8 cellular contexts compared by ENCODE assay signal in the genomic region with DNA sequence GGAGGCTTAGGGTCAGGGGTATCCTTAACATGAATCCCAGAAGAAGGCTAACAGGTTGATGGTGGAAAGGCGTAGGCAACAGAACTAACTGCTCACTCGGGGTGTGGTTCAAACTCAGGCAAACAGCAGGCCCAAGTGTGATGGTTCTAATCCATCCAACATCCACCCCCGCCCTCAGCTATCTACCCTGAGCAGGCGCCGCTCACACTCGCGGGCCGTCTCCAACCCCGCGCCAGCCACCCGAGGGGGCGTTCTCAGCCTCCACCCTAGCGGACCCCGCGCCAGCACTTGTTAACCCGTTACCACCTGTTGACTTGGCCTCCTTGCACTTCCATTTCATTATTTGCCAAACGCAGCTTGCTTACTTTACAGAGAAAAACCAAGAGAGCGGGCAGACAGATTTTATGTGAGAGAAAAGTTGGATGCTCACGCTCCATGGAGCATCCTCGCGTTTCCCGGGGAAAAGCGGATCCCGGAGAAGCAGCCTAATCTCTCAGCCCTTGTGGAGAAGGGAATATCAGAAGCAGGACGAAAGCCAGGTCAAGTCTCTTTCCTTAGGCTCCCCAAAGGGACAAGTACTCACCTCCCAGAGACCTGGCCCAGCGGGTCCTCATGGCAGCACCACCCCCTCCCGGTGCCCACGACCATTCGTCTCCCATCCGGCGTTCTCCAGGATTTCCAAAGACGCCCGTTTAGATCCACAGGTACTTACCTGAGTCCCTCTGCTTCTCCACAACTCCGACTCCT. TPM values are rescaled to one million over a fixed set of nuclear protein-coding genes. Genes with fewer than 3 reads are reported as not detected.
DNase-seq lines count a peak whose midpoint lies in the region; ATAC-seq and TF ChIP-seq lines count a peak whose summit lies in the region.

No MANE protein-coding gene starts in this region.

- H3K36me3 Mint-ChIP-seq in neural crest cell (ENCODE audit: low read depth): peaks cover 8% of the 10 kb centered on the region

- peaks cover 31% of the 10 kb centered on the region for H3K27me3 ChIP-seq in SJSA1 (replicated peaks)

- peaks cover 37% of the 10 kb centered on the region for H3K4me1 Mint-ChIP-seq in neural crest cell

- peak overlapping the region; percentile 49 for H3K4me3 ChIP-seq in SJSA1

- peaks cover 4% of the 10 kb centered on the region for H3K27me3 Mint-ChIP-seq in neural crest cell (ENCODE audit: low read depth)

- H3K36me3 ChIP-seq in SJSA1: no peaks in the 10 kb centered on the region

- H3K9me3 ChIP-seq in SJSA1 (replicated peaks): no peaks in the 10 kb centered on the region

- H3K9me3 Mint-ChIP-seq in neural crest cell: no peaks in the 10 kb centered on the region

- H3K27ac ChIP-seq in SJSA1: no peak overlapping the region

- no peak overlapping the region for H3K27ac Mint-ChIP-seq in neural crest cell (ENCODE audit: unreplicated experiment)

- ATAC-seq in esophagus mucosa: peak; percentile 35

- peak; percentile 63 for DNase-seq in G401 (ENCODE audit: low spot score)
- no peak for DNase-seq in SJSA1 (ENCODE audit: low read depth in 1 of 2, low spot score in 2 of 2)
- peak; percentile 9 for DNase-seq in neural crest cell (ENCODE audit: low read depth, low spot score)
- no peak for DNase-seq in 8988T
- no peak for DNase-seq in SHP77 treated with DMSO at 0.1 percent for 48 hours (lab: John Stamatoyannopoulos, UW)
- DNase-seq in T1000 (lab: John Stamatoyannopoulos, UW): no peak
- no peak for DNase-seq in DMS114 treated with DMSO at 0.1 percent for 48 hours (lab: John Stamatoyannopoulos, UW; ENCODE audit: unreplicated experiment)

- no peak for TF ChIP-seq CTCF in neural crest cell (conservative IDR thresholded peaks at IDR 0.05)

- in situ Hi-C loops in G401 (cut with HindIII; ENCODE audit: low sequenced_read_pairs): no loop called here

- peak overlapping the region; percentile 98 for H3K4me3 Mint-ChIP-seq in neural crest cell

- H3K4me1 ChIP-seq in SJSA1 (replicated peaks): 0 out of 2 replicates have a peak, but pooled peaks cover 4% of the 10 kb centered on the region

RNA-seq across cellular contexts. Expression of a gene that starts 0.8 kb away (rescaled TPM):
- total RNA-seq in G401 (2014; rRNA removed; shearing (Covaris generic)): 112 and 125 TPM in 2 replicates
- total RNA-seq in SJSA1 (2014; rRNA removed; shearing (Covaris generic)): 14.3 and 19.3 TPM in 2 replicates
- total RNA-seq in esophagus mucosa (6.5 TPM), neural crest cell (29.6 and 29.7 TPM in 2 replicates)

RNA-seq across cellular contexts. Expression of a gene that starts 58.5 kb away (rescaled TPM):
- total RNA-seq in G401 (2014; rRNA removed; shearing (Covaris generic)): 145 and 225 TPM in 2 replicates
- not detected in 2 replicates for total RNA-seq in SJSA1 (2014; rRNA removed; shearing (Covaris generic))
- total RNA-seq in esophagus mucosa (6.8 TPM), neural crest cell (10.7 and 11.7 TPM in 2 replicates)

Comparison
In these comparisons a context has a peak if more than half of its experiments do, and no peak if none do; other contexts are left out.
1. DNase-seq: peak in G401 (single experiment) and neural crest cell (single experiment); none in SJSA1 (0 of 2), 8988T (single experiment), SHP77 treated with DMSO at 0.1 percent for 48 hours (single experiment), T1000 (single experiment) and DMS114 treated with DMSO at 0.1 percent for 48 hours (single experiment).
2. RNA of a gene that starts 58.5 kb away (total RNA-seq): 145 to 225 TPM in G401; 10.7 to 11.7 TPM in neural crest cell, 6.8 TPM in esophagus mucosa (single experiment) and not detected in SJSA1; every median in the first group is over 10 times any median in the second.